11 cellular contexts compared by ENCODE assay signal in genomic region chr12:6205144-6205539, GRCh38. TPM values are rescaled to one million over a fixed set of nuclear protein-coding genes. Genes with fewer than 3 reads are reported as not detected.
DNase-seq lines count a peak whose midpoint lies in the region; ATAC-seq and TF ChIP-seq lines count a peak whose summit lies in the region.
"Had no signal": no experiment of that assay in that cellular context is flagged by ENCODE, and none has a peak within 500 bp of the region (broad histone marks: within the 10 kb centered on the region; RNA-seq: fewer than 3 reads in every experiment).

No MANE protein-coding gene starts in this region.

- peak overlapping the region; percentile 92 to 100 (median 98) for H3K27ac ChIP-seq in gastroesophageal sphincter
- peak overlapping the region in 1 of 2 donors; percentile 69 for H3K27ac ChIP-seq in aorta (ENCODE audit: low read depth in 1 of 2, low read length in 2 of 2)

- TF ChIP-seq EP300 in gastroesophageal sphincter (IDR thresholded peaks at IDR 0.05): no peak

- no peaks in the 10 kb centered on the region for H3K36me3 Mint-ChIP-seq in activated CD8-positive, alpha-beta T cell treated with anti-CD3 and anti-CD28 coated beads, Interleukin-2, amount 10 ng/mL, durations not matched to agents 7 days and 5 days (ENCODE audit: low read depth)
- no peaks in the 10 kb centered on the region for H3K36me3 Mint-ChIP-seq in activated CD8-positive, alpha-beta T cell treated with anti-CD3 and anti-CD28 coated beads for 36 hours (ENCODE audit: low read depth)
- H3K36me3 Mint-ChIP-seq in nephron (ENCODE audit: low read depth): no peaks in the 10 kb centered on the region
- H3K36me3 Mint-ChIP-seq in activated T-cell treated with anti-CD3 and anti-CD28 coated beads, Interleukin-2, amount 50 U/mL, for 24 hours (ENCODE audit: low read depth): no peaks in the 10 kb centered on the region

- peaks cover 23% of the 10 kb centered on the region for H3K4me1 Mint-ChIP-seq in activated CD8-positive, alpha-beta T cell treated with anti-CD3 and anti-CD28 coated beads, Interleukin-2, amount 10 ng/mL, durations not matched to agents 7 days and 5 days (ENCODE audit: low read depth)
- H3K4me1 Mint-ChIP-seq in activated CD8-positive, alpha-beta T cell treated with anti-CD3 and anti-CD28 coated beads for 36 hours (ENCODE audit: low read depth): peaks cover 14% of the 10 kb centered on the region
- H3K4me1 Mint-ChIP-seq in nephron: peaks cover 64% of the 10 kb centered on the region
- H3K4me1 Mint-ChIP-seq in activated T-cell treated with anti-CD3 and anti-CD28 coated beads, Interleukin-2, amount 50 U/mL, for 24 hours (ENCODE audit: low read depth): peaks cover 14% of the 10 kb centered on the region

- no peak overlapping the region for H3K4me3 Mint-ChIP-seq in activated CD8-positive, alpha-beta T cell treated with anti-CD3 and anti-CD28 coated beads, Interleukin-2, amount 10 ng/mL, durations not matched to agents 7 days and 5 days
- no peak overlapping the region for H3K4me3 Mint-ChIP-seq in activated CD8-positive, alpha-beta T cell treated with anti-CD3 and anti-CD28 coated beads for 36 hours
- H3K4me3 Mint-ChIP-seq in nephron: peak overlapping the region in 2 of 3 experiments; percentile 33 to 34
- H3K4me3 Mint-ChIP-seq in activated T-cell treated with anti-CD3 and anti-CD28 coated beads, Interleukin-2, amount 50 U/mL, for 24 hours: no peak overlapping the region

- 8 to 10% methylated on average over 5 to 7 of the region's 8 CpGs for WGBS in gastroesophageal sphincter (ENCODE audit: low coverage in 1 of 2), 2 donors
- 7% methylated on average over 8 of the region's 8 CpGs for WGBS in aorta, 2 donors

- H3K27me3 Mint-ChIP-seq in activated CD8-positive, alpha-beta T cell treated with anti-CD3 and anti-CD28 coated beads, Interleukin-2, amount 10 ng/mL, durations not matched to agents 7 days and 5 days (ENCODE audit: low read depth): peaks cover 26% of the 10 kb centered on the region
- peaks cover 20% of the 10 kb centered on the region for H3K27me3 Mint-ChIP-seq in activated CD8-positive, alpha-beta T cell treated with anti-CD3 and anti-CD28 coated beads for 36 hours
- peaks cover 31% of the 10 kb centered on the region for H3K27me3 Mint-ChIP-seq in nephron (ENCODE audit: low read depth)
- H3K27me3 Mint-ChIP-seq in activated T-cell treated with anti-CD3 and anti-CD28 coated beads, Interleukin-2, amount 50 U/mL, for 24 hours: peaks cover 42% of the 10 kb centered on the region

- DNase-seq in activated CD8-positive, alpha-beta T cell treated with anti-CD3 and anti-CD28 coated beads, Interleukin-2, amount 10 ng/mL, durations not matched to agents 7 days and 5 days: no peak
- no peak for DNase-seq in activated CD8-positive, alpha-beta T cell treated with anti-CD3 and anti-CD28 coated beads for 36 hours
- DNase-seq in aorta (peak in 1 of 2 donors; percentile 83), HPDE6-E6E7 (ENCODE audit: extremely low spot score) (no peak)
- no peak for DNase-seq in activated effector memory CD4-positive, alpha-beta T cell treated with Interleukin-2 at 50 U/mL for 16 hours
- no peak for DNase-seq in activated T-cell treated with anti-CD3 and anti-CD28 coated beads, Interleukin-2, amount 50 U/mL, for 24 hours
- DNase-seq: NCI-H82 had no signal

- H3K4me3 ChIP-seq in gastroesophageal sphincter (peak overlapping the region in 1 of 2 donors; percentile 100), aorta (ENCODE audit: low read length in 2 of 2) (no peak overlapping the region)
- H3K4me3 ChIP-seq: A549 had no signal

- peaks cover 0 to 8% of the 10 kb centered on the region in 2 donors for H3K36me3 ChIP-seq in gastroesophageal sphincter
- H3K36me3 ChIP-seq in aorta (ENCODE audit: control insufficient read depth in 1 of 2, insufficient read depth in 2 of 2, low read length in 1 of 2): no peaks in the 10 kb centered on the region

- peaks cover 15 to 88% (median 76%) of the 10 kb centered on the region in 3 donors for H3K4me1 ChIP-seq in gastroesophageal sphincter
- H3K4me1 ChIP-seq in aorta (ENCODE audit: control insufficient read depth in 1 of 2, insufficient read depth in 2 of 2, low read length in 2 of 2): peaks cover 4 to 5% of the 10 kb centered on the region in 2 donors

- no peak for ATAC-seq in activated CD8-positive, alpha-beta T cell treated with anti-CD3 and anti-CD28 coated beads, Interleukin-2, amount 10 ng/mL, durations not matched to agents 7 days and 5 days
- no peak for ATAC-seq in activated CD8-positive, alpha-beta T cell treated with anti-CD3 and anti-CD28 coated beads for 36 hours
- ATAC-seq in gastroesophageal sphincter (peak; percentile 36), aorta (ENCODE audit: low FRiP score) (peak; percentile 40)
- ATAC-seq: A549; activated CD4-positive, CD25-positive, alpha-beta regulatory T cell treated with anti-CD3 and anti-CD28 coated beads, Interleukin-2, amount 50 U/mL, for 24 hours had no signal

- intact Hi-C loops in activated CD8-positive, alpha-beta T cell treated with anti-CD3 and anti-CD28 coated beads for 36 hours (cut with micrococcal nuclease): no loop called here
- intact Hi-C loops in aorta (cut with DNase I): no loop called here

- no peaks in the 10 kb centered on the region for H3K9me3 Mint-ChIP-seq in activated CD8-positive, alpha-beta T cell treated with anti-CD3 and anti-CD28 coated beads, Interleukin-2, amount 10 ng/mL, durations not matched to agents 7 days and 5 days (ENCODE audit: insufficient read depth)
- H3K9me3 Mint-ChIP-seq in activated CD8-positive, alpha-beta T cell treated with anti-CD3 and anti-CD28 coated beads for 36 hours: no peaks in the 10 kb centered on the region
- no peaks in the 10 kb centered on the region for H3K9me3 Mint-ChIP-seq in nephron
- H3K9me3 Mint-ChIP-seq in activated T-cell treated with anti-CD3 and anti-CD28 coated beads, Interleukin-2, amount 50 U/mL, for 24 hours: no peaks in the 10 kb centered on the region

- no peak for TF ChIP-seq POLR2A in gastroesophageal sphincter (IDR thresholded peaks at IDR 0.05)

- H3K27me3 ChIP-seq in gastroesophageal sphincter (no peaks in the 10 kb centered on the region), aorta (ENCODE audit: control insufficient read depth in 1 of 2, insufficient read depth in 2 of 2, low read length in 1 of 2) (no peaks in the 10 kb centered on the region)

- CTCF ChIA-PET in activated CD8-positive, alpha-beta T cell treated with anti-CD3 and anti-CD28 coated beads, Interleukin-2, amount 10 ng/mL, durations not matched to agents 7 days and 5 days (lab: Charles Lee): interaction anchor here (0.9 to 4.6 kb wide), 5 partner anchors 8 to 73 kb away, joined by 3 to 25 read pairs (median 7); no protein-coding TSS in a partner anchor
- CTCF ChIA-PET in activated CD8-positive, alpha-beta T cell treated with anti-CD3 and anti-CD28 coated beads for 36 hours (lab: Charles Lee): interaction anchor here (0.9 to 8.4 kb wide), 3 partner anchors 10 to 217 kb away, joined by 4 to 75 read pairs (median 12); no protein-coding TSS in a partner anchor

- H3K9me3 ChIP-seq in gastroesophageal sphincter: no peaks in the 10 kb centered on the region
- H3K9me3 ChIP-seq in aorta (ENCODE audit: control insufficient read depth, low read length): no peaks in the 10 kb centered on the region
- H3K9me3 ChIP-seq: A549 had no signal

- peak overlapping the region; percentile 11 for H3K27ac Mint-ChIP-seq in activated CD8-positive, alpha-beta T cell treated with anti-CD3 and anti-CD28 coated beads, Interleukin-2, amount 10 ng/mL, durations not matched to agents 7 days and 5 days
- H3K27ac Mint-ChIP-seq in activated CD8-positive, alpha-beta T cell treated with anti-CD3 and anti-CD28 coated beads for 36 hours: no peak overlapping the region
- peak overlapping the region; percentile 65 to 100 (median 99) for H3K27ac Mint-ChIP-seq in nephron
- no peak overlapping the region for H3K27ac Mint-ChIP-seq in activated T-cell treated with anti-CD3 and anti-CD28 coated beads, Interleukin-2, amount 50 U/mL, for 24 hours

- no peak for TF ChIP-seq CTCF in activated CD8-positive, alpha-beta T cell treated with anti-CD3 and anti-CD28 coated beads for 36 hours (IDR thresholded peaks at IDR 0.05)
- TF ChIP-seq CTCF in gastroesophageal sphincter (IDR thresholded peaks at IDR 0.05) (no peak), nephron (IDR thresholded peaks at IDR 0.05; ENCODE audit: unreplicated experiment in 3 of 3) (no peak)

- POLR2A ChIA-PET in activated CD8-positive, alpha-beta T cell treated with anti-CD3 and anti-CD28 coated beads, Interleukin-2, amount 10 ng/mL, durations not matched to agents 7 days and 5 days (lab: Charles Lee): interaction anchor here (1.1 kb wide), 1 partner anchor 24 kb away, joined by 4 read pairs; no protein-coding TSS in a partner anchor
- POLR2A ChIA-PET in activated CD8-positive, alpha-beta T cell treated with anti-CD3 and anti-CD28 coated beads for 36 hours (lab: Charles Lee): no interaction called here

RNA-seq across cellular contexts. Expression of gene CD9, which starts 4.9 kb away (rescaled TPM):
- total RNA-seq in activated CD8-positive, alpha-beta T cell treated with anti-CD3 and anti-CD28 coated beads, Interleukin-2, amount 10 ng/mL, durations not matched to agents 7 days and 5 days: 10 to 100 TPM; 11.6 to 11.9 TPM
- total RNA-seq in activated CD8-positive, alpha-beta T cell treated with anti-CD3 and anti-CD28 coated beads for 36 hours: 1 to 10 TPM; 9.1 to 9.2 TPM
- 100 to 1,000 TPM; 379 to 558 (median 468) TPM for total RNA-seq in gastroesophageal sphincter
- 100 to 1,000 TPM; 285 to 303 TPM for total RNA-seq in aorta
- 100 to 1,000 TPM; 267 to 506 TPM for polyA plus RNA-seq in aorta

Comparison
In these comparisons a context has a peak if more than half of its experiments do, and no peak if none do; other contexts are left out.
1. H3K27ac Mint-ChIP-seq: peak in activated CD8-positive, alpha-beta T cell treated with anti-CD3 and anti-CD28 coated beads, Interleukin-2, amount 10 ng/mL, durations not matched to agents 7 days and 5 days (single experiment) and nephron (3 of 3); none in activated CD8-positive, alpha-beta T cell treated with anti-CD3 and anti-CD28 coated beads for 36 hours (single experiment) and activated T-cell treated with anti-CD3 and anti-CD28 coated beads, Interleukin-2, amount 50 U/mL, for 24 hours (single experiment).
2. ATAC-seq: peak in gastroesophageal sphincter (single experiment) and aorta (single experiment); none in activated CD8-positive, alpha-beta T cell treated with anti-CD3 and anti-CD28 coated beads, Interleukin-2, amount 10 ng/mL, durations not matched to agents 7 days and 5 days (single experiment) and activated CD8-positive, alpha-beta T cell treated with anti-CD3 and anti-CD28 coated beads for 36 hours (single experiment).
3. H3K4me3 Mint-ChIP-seq: peak in nephron (2 of 3); none in activated CD8-positive, alpha-beta T cell treated with anti-CD3 and anti-CD28 coated beads, Interleukin-2, amount 10 ng/mL, durations not matched to agents 7 days and 5 days (single experiment), activated CD8-positive, alpha-beta T cell treated with anti-CD3 and anti-CD28 coated beads for 36 hours (single experiment) and activated T-cell treated with anti-CD3 and anti-CD28 coated beads, Interleukin-2, amount 50 U/mL, for 24 hours (single experiment).
4. RNA of gene CD9, which starts 4.9 kb away (total RNA-seq): 379 to 558 TPM in gastroesophageal sphincter and 285 to 303 TPM in aorta; 11.6 to 11.9 TPM in activated CD8-positive, alpha-beta T cell treated with anti-CD3 and anti-CD28 coated beads, Interleukin-2, amount 10 ng/mL, durations not matched to agents 7 days and 5 days and 9.1 to 9.2 TPM in activated CD8-positive, alpha-beta T cell treated with anti-CD3 and anti-CD28 coated beads for 36 hours; every median in the first group is over 10 times any median in the second.